ENCODE assay signal across 9 cellular contexts in the genomic region with DNA sequence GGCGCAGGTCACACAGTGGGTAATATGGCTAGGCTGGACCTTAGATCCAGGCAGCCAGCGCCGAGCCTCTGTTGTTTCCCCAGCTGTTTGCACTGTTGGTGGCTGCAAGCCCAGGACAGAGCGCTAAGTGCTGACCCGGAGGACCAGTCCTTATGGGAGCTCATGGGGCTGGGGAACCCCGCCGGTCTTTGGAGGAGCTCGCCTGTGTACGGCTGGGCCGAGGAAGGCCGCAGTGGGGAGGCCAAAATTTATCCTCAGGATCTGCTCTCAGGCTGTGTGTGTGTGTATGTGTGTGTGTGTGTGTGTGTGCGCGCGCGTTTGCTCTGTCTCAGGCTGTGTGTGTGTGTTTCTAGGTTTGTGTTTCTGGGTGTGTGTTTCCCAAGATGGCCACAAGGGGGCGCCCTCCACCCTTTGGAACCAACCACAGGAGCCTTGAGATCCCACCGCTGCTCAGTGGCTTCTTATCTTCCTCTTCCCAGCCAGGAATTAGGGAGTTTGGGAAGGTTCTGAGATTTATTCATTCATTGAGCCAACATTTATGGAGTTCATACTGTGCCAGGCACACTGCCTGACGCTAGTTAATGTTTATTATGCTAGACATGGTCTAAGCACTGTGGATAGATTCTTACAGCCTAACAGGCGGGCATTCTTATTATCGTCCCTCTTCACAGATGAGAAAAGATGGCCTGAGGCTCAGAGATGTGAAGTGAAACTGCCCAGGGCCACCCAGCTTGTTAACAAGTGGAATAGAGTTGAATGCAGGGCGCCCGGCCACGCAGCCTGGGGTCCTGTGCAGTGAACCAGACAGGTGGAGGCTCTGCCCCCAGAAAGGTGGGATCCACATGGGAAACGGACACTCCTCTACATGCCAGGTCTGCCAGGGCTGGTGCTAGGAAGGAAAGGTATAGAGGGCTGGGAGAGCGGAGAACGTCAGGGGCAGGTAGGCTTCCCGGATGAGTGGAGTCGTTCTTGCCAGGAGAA. TPM values are rescaled to one million over a fixed set of nuclear protein-coding genes. Genes with fewer than 3 reads are reported as not detected.
DNase-seq lines count a peak whose midpoint lies in the region; ATAC-seq, FAIRE-seq and TF ChIP-seq lines count a peak whose summit lies in the region.
"Had no signal": no experiment of that assay in that cellular context is flagged by ENCODE, and none has a peak within 500 bp of the region (broad histone marks: within the 10 kb centered on the region; RNA-seq: fewer than 3 reads in every experiment).

No MANE protein-coding gene starts in this region.

- intact Hi-C loops in endothelial cell of umbilical vein (cut with micrococcal nuclease), result loop anchor here (2.0 to 5.0 kb wide), 2 partner anchors 38 to 95 kb away; partner anchors contain the start of genes NANOS2 and NOVA2

- POLR2A ChIA-PET in endothelial cell of umbilical vein (lab: Charles Lee), result interaction anchor here (0.6 kb wide), 1 partner anchor 124 kb away, joined by 3 read pairs; the partner anchor contains the start of gene IRF2BP1

- H3K4me2 ChIP-seq in endothelial cell of umbilical vein (ENCODE audit: insufficient read depth, low read length), result no peak overlapping the region

- no peaks in the 10 kb centered on the region for H3K4me1 ChIP-seq in endothelial cell of umbilical vein (ENCODE audit: control insufficient read depth, extremely low read depth, insufficient read depth, low read length)

- H3K9me1 ChIP-seq in endothelial cell of umbilical vein (replicated peaks; ENCODE audit: control insufficient read depth, extremely low read depth, insufficient read depth, low read length), result no peaks in the 10 kb centered on the region

- BruUV-seq in endothelial cell of umbilical vein (replicated peaks; lab: Mats Ljungman, UMichigan), result no TSS peak

- H3K4me3 ChIP-seq in H7 (ENCODE audit: insufficient read depth, low read depth, low read length) (no peak overlapping the region), endothelial cell of umbilical vein (replicated peaks in 1 of 3; ENCODE audit: insufficient read depth in 1 of 3, low read depth in 1 of 3, low read length in 3 of 3) (no peak overlapping the region)

- H3K36me3 Mint-ChIP-seq in stimulated activated effector memory CD8-positive, alpha-beta T cell treated with anti-CD3 and anti-CD28 coated beads, Interleukin-12 subunit alpha, Interleukin-12 subunit beta, amount 100 ng/mL, for 72 hours, result peaks cover 15% of the 10 kb centered on the region

- H4K20me1 ChIP-seq in endothelial cell of umbilical vein (replicated peaks; ENCODE audit: control insufficient read depth, extremely low read depth, insufficient read depth, low read length), result no peaks in the 10 kb centered on the region

- DNase-seq in AG20443 (ENCODE audit: low spot score) (peak; percentile 79), H7 (peak; percentile 89), NCI-H748 treated with DMSO at 0.1 percent for 48 hours (lab: John Stamatoyannopoulos, UW) (peak; percentile 63), endothelial cell of umbilical vein (ENCODE audit: low read depth, low spot score) (peak; percentile 76), myocyte (ENCODE audit: low read depth) (peak; percentile 66)
- DNase-seq in activated CD8-positive, alpha-beta memory T cell treated with anti-CD3 and anti-CD28 coated beads for 24 hours, result peak; percentile 88
- peak; percentile 53 to 80 for DNase-seq in stimulated activated effector memory CD8-positive, alpha-beta T cell treated with anti-CD3 and anti-CD28 coated beads, Interleukin-12 subunit alpha, Interleukin-12 subunit beta, amount 100 ng/mL, for 72 hours (ENCODE audit: low spot score in 2 of 2)

- no peak overlapping the region for H3K27ac Mint-ChIP-seq in stimulated activated effector memory CD8-positive, alpha-beta T cell treated with anti-CD3 and anti-CD28 coated beads, Interleukin-12 subunit alpha, Interleukin-12 subunit beta, amount 100 ng/mL, for 72 hours
- H3K27ac Mint-ChIP-seq: stimulated activated naive CD8-positive, alpha-beta T cell treated with anti-CD3 and anti-CD28 coated beads, Interleukin-15, Interleukin-2, amounts not matched to agents 100 ng/mL and 50 ng/mL, for 24 hours had no signal

- H3K27me3 ChIP-seq in H7 (ENCODE audit: control insufficient read depth, insufficient read depth, low read length), result peaks cover 8% of the 10 kb centered on the region
- H3K27me3 ChIP-seq in endothelial cell of umbilical vein (ENCODE audit: control insufficient read depth in 2 of 2, insufficient read depth in 2 of 2, low read length in 2 of 2), result no peaks in the 10 kb centered on the region

- H3K79me2 ChIP-seq in endothelial cell of umbilical vein (ENCODE audit: control insufficient read depth, insufficient read depth, low read length), result no peaks in the 10 kb centered on the region

- no peak overlapping the region for H3K9ac ChIP-seq in endothelial cell of umbilical vein (replicated peaks; ENCODE audit: extremely low read depth, insufficient read depth, low read length)

- H3K9me3 Mint-ChIP-seq in stimulated activated effector memory CD8-positive, alpha-beta T cell treated with anti-CD3 and anti-CD28 coated beads, Interleukin-12 subunit alpha, Interleukin-12 subunit beta, amount 100 ng/mL, for 72 hours, result no peaks in the 10 kb centered on the region
- H3K9me3 Mint-ChIP-seq: stimulated activated naive CD8-positive, alpha-beta T cell treated with anti-CD3 and anti-CD28 coated beads, Interleukin-15, Interleukin-2, amounts not matched to agents 100 ng/mL and 50 ng/mL, for 24 hours had no signal

- no peaks in the 10 kb centered on the region for H3K9me3 ChIP-seq in endothelial cell of umbilical vein (replicated peaks; ENCODE audit: control insufficient read depth, insufficient read depth, low read length)

- H3K36me3 ChIP-seq in H7 (replicated peaks; ENCODE audit: control insufficient read depth, insufficient read depth, low read length), result peaks cover 2% of the 10 kb centered on the region
- H3K36me3 ChIP-seq in endothelial cell of umbilical vein (ENCODE audit: control insufficient read depth in 2 of 2, extremely low read depth in 1 of 2, insufficient read depth in 2 of 2, low read length in 2 of 2), result peaks cover 6 to 7% of the 10 kb centered on the region in 2 experiments

- H3K27ac ChIP-seq in endothelial cell of umbilical vein (ENCODE audit: insufficient read depth, low read depth, low read length), result no peak overlapping the region

- H3K4me1 Mint-ChIP-seq in stimulated activated effector memory CD8-positive, alpha-beta T cell treated with anti-CD3 and anti-CD28 coated beads, Interleukin-12 subunit alpha, Interleukin-12 subunit beta, amount 100 ng/mL, for 72 hours, result peaks cover 17% of the 10 kb centered on the region

- ATAC-seq in stimulated activated effector memory CD8-positive, alpha-beta T cell treated with anti-CD3 and anti-CD28 coated beads, Interleukin-12 subunit alpha, Interleukin-12 subunit beta, amount 100 ng/mL, for 72 hours, result peak; percentile 67
- ATAC-seq in HG03439 (IDR thresholded peaks at IDR 0.05; ENCODE audit: unreplicated experiment), result no peak

- FAIRE-seq in endothelial cell of umbilical vein (lab: Jason Lieb, UNC), result peak; percentile 90

- H3K4me3 Mint-ChIP-seq in stimulated activated effector memory CD8-positive, alpha-beta T cell treated with anti-CD3 and anti-CD28 coated beads, Interleukin-12 subunit alpha, Interleukin-12 subunit beta, amount 100 ng/mL, for 72 hours, result no peak overlapping the region
- H3K4me3 Mint-ChIP-seq: stimulated activated naive CD8-positive, alpha-beta T cell treated with anti-CD3 and anti-CD28 coated beads, Interleukin-15, Interleukin-2, amounts not matched to agents 100 ng/mL and 50 ng/mL, for 24 hours had no signal

- peak; percentile 80 to 92 for TF ChIP-seq CTCF in endothelial cell of umbilical vein (IDR thresholded peaks at IDR 0.05; ENCODE audit: extremely low read depth in 1 of 2, insufficient read depth in 1 of 2, low read depth in 1 of 2, low read length in 2 of 2)

- dilution Hi-C loops in endothelial cell of umbilical vein (cut with MboI; ENCODE audit: extremely low pct_ligation_motif_present, low sequenced_read_pairs), result no loop called here

- no peak overlapping the region for H2AFZ ChIP-seq in endothelial cell of umbilical vein (ENCODE audit: low read depth, low read length)

- no peak for TF ChIP-seq POLR2A in endothelial cell of umbilical vein (IDR thresholded peaks at IDR 0.05; ENCODE audit: low read depth, low read length)

- CTCF ChIA-PET in endothelial cell of umbilical vein (lab: Charles Lee), result interaction anchor here (0.6 to 3.4 kb wide), 23 partner anchors 8 to 124 kb away, joined by 3 to 17 read pairs (median 4); partner anchors contain the start of genes CCDC61, IRF2BP1 and MYPOP

RNA-seq across cellular contexts. Expression of gene PGLYRP1, which starts 13.0 kb away (rescaled TPM):
- total RNA-seq in H7 (2014; rRNA removed; shearing (Covaris generic)), result not detected in 2 replicates
- total RNA-seq in endothelial cell of umbilical vein, result not detected in 2 replicates
- polyA plus RNA-seq in endothelial cell of umbilical vein, result not detected in 2 replicates
- not detected in 2 replicates for polyA plus RNA-seq in endothelial cell of umbilical vein (2011; cell fraction: cytosol; rRNA removed)
- not detected in 2 replicates for polyA plus RNA-seq in endothelial cell of umbilical vein (2011; cell fraction: nucleus; rRNA removed)
- not detected in 2 replicates for polyA plus RNA-seq in endothelial cell of umbilical vein (2012)
- polyA minus RNA-seq in endothelial cell of umbilical vein, result not detected in 2 replicates
- polyA minus RNA-seq in endothelial cell of umbilical vein (2011; cell fraction: cytosol; rRNA and poly(A)+ RNA removed), result not detected
- polyA minus RNA-seq in endothelial cell of umbilical vein (2011; cell fraction: nucleus; rRNA and poly(A)+ RNA removed), result not detected in 2 replicates
- not detected in 2 replicates for total RNA-seq in myocyte
- 0.30 TPM for polyA plus RNA-seq in myocyte (2012)

RNA-seq across cellular contexts. Expression of gene CCDC61, which starts 14.6 kb away (rescaled TPM):
- total RNA-seq in H7 (2014; rRNA removed; shearing (Covaris generic)), result 12.3 and 16.5 TPM in 2 replicates
- total RNA-seq in endothelial cell of umbilical vein, result 14.8 and 20.1 TPM in 2 replicates
- 9.6 and 10.3 TPM in 2 replicates for polyA plus RNA-seq in endothelial cell of umbilical vein
- 6.7 and 8.7 TPM in 2 replicates for polyA plus RNA-seq in endothelial cell of umbilical vein (2011; cell fraction: cytosol; rRNA removed)
- polyA plus RNA-seq in endothelial cell of umbilical vein (2011; cell fraction: nucleus; rRNA removed), result 19.2 and 22.3 TPM in 2 replicates
- polyA plus RNA-seq in endothelial cell of umbilical vein (2012), result 6.3 and 12.3 TPM in 2 replicates
- 6.4 and 11.9 TPM in 2 replicates for polyA minus RNA-seq in endothelial cell of umbilical vein
- polyA minus RNA-seq in endothelial cell of umbilical vein (2011; cell fraction: cytosol; rRNA and poly(A)+ RNA removed), result 0.92 TPM
- 7.0 and 18.4 TPM in 2 replicates for polyA minus RNA-seq in endothelial cell of umbilical vein (2011; cell fraction: nucleus; rRNA and poly(A)+ RNA removed)
- total RNA-seq in myocyte, result 7.0 and 10.9 TPM in 2 replicates
- 7.1 TPM for polyA plus RNA-seq in myocyte (2012)

RNA-seq across cellular contexts. Expression of gene IGFL4, which starts 31.0 kb away (rescaled TPM):
- 0.11 TPM in 1 of 2 replicates, not detected in the other for total RNA-seq in H7 (2014; rRNA removed; shearing (Covaris generic))
- total RNA-seq in endothelial cell of umbilical vein, result not detected in 2 replicates
- not detected in 2 replicates for polyA plus RNA-seq in endothelial cell of umbilical vein
- not detected in 2 replicates for polyA plus RNA-seq in endothelial cell of umbilical vein (2011; cell fraction: cytosol; rRNA removed)
- not detected in 2 replicates for polyA plus RNA-seq in endothelial cell of umbilical vein (2011; cell fraction: nucleus; rRNA removed)
- polyA plus RNA-seq in endothelial cell of umbilical vein (2012), result not detected in 2 replicates
- polyA minus RNA-seq in endothelial cell of umbilical vein, result not detected in 2 replicates
- not detected for polyA minus RNA-seq in endothelial cell of umbilical vein (2011; cell fraction: cytosol; rRNA and poly(A)+ RNA removed)
- not detected in 2 replicates for polyA minus RNA-seq in endothelial cell of umbilical vein (2011; cell fraction: nucleus; rRNA and poly(A)+ RNA removed)
- total RNA-seq in myocyte, result 0.10 and 0.91 TPM in 2 replicates
- polyA plus RNA-seq in myocyte (2012), result 0.67 TPM

RNA-seq across cellular contexts. Expression of gene NOVA2, which starts 36.2 kb away (rescaled TPM):
- 0.11 and 0.35 TPM in 2 replicates for total RNA-seq in H7 (2014; rRNA removed; shearing (Covaris generic))
- total RNA-seq in endothelial cell of umbilical vein, result 34.2 and 35.2 TPM in 2 replicates
- 4.2 and 5.6 TPM in 2 replicates for polyA plus RNA-seq in endothelial cell of umbilical vein
- 6.6 and 7.5 TPM in 2 replicates for polyA plus RNA-seq in endothelial cell of umbilical vein (2011; cell fraction: cytosol; rRNA removed)
- 9.8 and 12.1 TPM in 2 replicates for polyA plus RNA-seq in endothelial cell of umbilical vein (2011; cell fraction: nucleus; rRNA removed)
- 8.7 and 10.4 TPM in 2 replicates for polyA plus RNA-seq in endothelial cell of umbilical vein (2012)
- polyA minus RNA-seq in endothelial cell of umbilical vein, result 13.0 and 16.1 TPM in 2 replicates
- not detected for polyA minus RNA-seq in endothelial cell of umbilical vein (2011; cell fraction: cytosol; rRNA and poly(A)+ RNA removed)
- 8.9 and 9.0 TPM in 2 replicates for polyA minus RNA-seq in endothelial cell of umbilical vein (2011; cell fraction: nucleus; rRNA and poly(A)+ RNA removed)
- total RNA-seq in myocyte, result not detected in 2 replicates
- polyA plus RNA-seq in myocyte (2012), result not detected
